In the genomic region with DNA sequence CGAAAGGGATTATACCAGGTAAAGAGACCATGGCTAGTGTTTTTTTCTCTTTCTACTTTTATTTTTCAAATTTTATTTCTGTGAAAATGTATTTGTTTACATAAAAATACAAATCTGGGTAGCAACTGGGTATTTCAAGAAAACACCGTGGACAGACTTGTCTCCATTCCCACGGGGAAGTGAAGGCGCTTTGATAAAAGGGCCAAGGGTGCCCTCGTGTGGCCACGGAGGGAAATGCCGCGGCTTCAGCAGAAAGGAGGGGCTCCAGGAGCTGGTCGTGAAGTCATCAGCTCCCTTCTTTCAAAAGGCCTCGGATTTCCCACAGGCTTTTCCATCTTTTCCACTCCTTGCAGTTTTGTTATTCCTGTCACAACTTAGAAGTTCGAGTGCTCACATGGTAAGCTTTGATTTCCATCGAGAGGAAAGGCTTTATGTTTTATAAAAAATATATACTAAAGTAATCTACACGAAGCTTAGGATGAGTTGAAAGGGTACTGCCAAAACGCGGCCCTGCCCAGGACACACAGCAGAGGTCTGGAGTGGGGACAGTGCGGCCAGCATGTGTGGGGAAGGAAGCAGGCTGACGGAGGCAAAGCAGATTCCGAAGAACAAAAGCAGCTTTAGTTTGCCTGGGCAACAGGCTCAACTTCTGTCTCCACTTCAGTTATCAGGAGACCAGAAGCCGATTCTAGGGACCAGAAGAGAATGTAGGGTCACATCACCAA, we compare ENCODE assay signal across 8 cellular contexts. TPM values are rescaled to one million over a fixed set of nuclear protein-coding genes. Genes with fewer than 3 reads are reported as not detected.
A peak's percentile ranks its signal among the peaks of the same experiment; 100 is the strongest.
DNase-seq lines count a peak whose midpoint lies in the region; ATAC-seq and TF ChIP-seq lines count a peak whose summit lies in the region.

No MANE protein-coding gene starts in this region.

- no peak overlapping the region for H3K4me2 ChIP-seq in PC-3 (ENCODE audit: low read length)

- H3K27ac Mint-ChIP-seq in nephron = peak overlapping the region in 1 of 3 experiments; percentile 40
- H3K27ac Mint-ChIP-seq in stimulated activated memory B cell treated with anti-CD40 and anti-IgM and Interleukin-4, amounts not matched to agents 10 μg/mL and 1 μg/mL and 100 μg/mL, for 72 hours = no peak overlapping the region

- DNase-seq in COLO829 (ENCODE audit: low spot score) (peak; percentile 84), HuH-7 (ENCODE audit: low spot score) (peak; percentile 76), PC-3 (peak; percentile 90), esophagus squamous epithelium (lab: John Stamatoyannopoulos, UW) (no peak)
- DNase-seq in activated T-cell treated with anti-CD3 and anti-CD28 coated beads, Interleukin-2, amount 50 U/mL, for 48 hours = peak; percentile 93 to 95

- POLR2A ChIA-PET in PC-3 (lab: Charles Lee; ENCODE audit: unreplicated experiment) = interaction anchor here (0.5 to 0.6 kb wide), 2 partner anchors 94 to 220 kb away, joined by 3 to 11 read pairs; no protein-coding TSS in a partner anchor

- H4K20me1 ChIP-seq in PC-3 (ENCODE audit: low read length) = no peaks in the 10 kb centered on the region

- H3K36me3 Mint-ChIP-seq in nephron (ENCODE audit: low read depth) = peaks cover 36% of the 10 kb centered on the region
- peaks cover 32% of the 10 kb centered on the region for H3K36me3 Mint-ChIP-seq in stimulated activated memory B cell treated with anti-CD40 and anti-IgM and Interleukin-4, amounts not matched to agents 10 μg/mL and 1 μg/mL and 100 μg/mL, for 72 hours

- peak; percentile 74 for ATAC-seq in PC-3
- peak; percentile 73 for ATAC-seq in stimulated activated memory B cell treated with anti-CD40 and anti-IgM and Interleukin-4, amounts not matched to agents 10 μg/mL and 1 μg/mL and 100 μg/mL, for 72 hours
- ATAC-seq in HG03442 (IDR thresholded peaks at IDR 0.05; ENCODE audit: unreplicated experiment) = no peak

- H3K9me3 ChIP-seq in PC-3 (ENCODE audit: low read length) = no peaks in the 10 kb centered on the region
- no peaks in the 10 kb centered on the region for H3K9me3 ChIP-seq in esophagus squamous epithelium

- H3K4me3 ChIP-seq in PC-3 (ENCODE audit: low read length) (no peak overlapping the region), esophagus squamous epithelium (no peak overlapping the region)

- H3K27me3 Mint-ChIP-seq in nephron (ENCODE audit: low read depth) = no peaks in the 10 kb centered on the region
- H3K27me3 Mint-ChIP-seq in stimulated activated memory B cell treated with anti-CD40 and anti-IgM and Interleukin-4, amounts not matched to agents 10 μg/mL and 1 μg/mL and 100 μg/mL, for 72 hours = no peaks in the 10 kb centered on the region

- WGBS in esophagus squamous epithelium, 2 donors = 21 to 30% methylated on average over 16 to 19 of the region's 19 CpGs

- CTCF ChIA-PET in PC-3 (lab: Charles Lee) = interaction anchor here (0.5 to 1.8 kb wide), 7 partner anchors 9 to 163 kb away, joined by 3 to 57 read pairs (median 6); no protein-coding TSS in a partner anchor

- peaks cover 6% of the 10 kb centered on the region; the same call in 1 of the 2 replicates for H3K36me3 ChIP-seq in PC-3 (ENCODE audit: low read depth, low read length)
- peaks cover 0 to 56% (median 13%) of the 10 kb centered on the region in 3 donors for H3K36me3 ChIP-seq in esophagus squamous epithelium

- H3K4me1 ChIP-seq in PC-3 (ENCODE audit: insufficient read depth, low read length) = no peaks in the 10 kb centered on the region
- H3K4me1 ChIP-seq in esophagus squamous epithelium = peaks cover 13 to 50% (median 13%) of the 10 kb centered on the region in 3 donors

- no peak overlapping the region for H2AFZ ChIP-seq in PC-3 (ENCODE audit: low read length)

- no peaks in the 10 kb centered on the region for H3K9me3 Mint-ChIP-seq in nephron
- H3K9me3 Mint-ChIP-seq in stimulated activated memory B cell treated with anti-CD40 and anti-IgM and Interleukin-4, amounts not matched to agents 10 μg/mL and 1 μg/mL and 100 μg/mL, for 72 hours = no peaks in the 10 kb centered on the region

- TF ChIP-seq CTCF in PC-3 (conservative IDR thresholded peaks at IDR 0.05; ENCODE audit: low read depth, low read length) = peak; percentile 85
- TF ChIP-seq CTCF in esophagus squamous epithelium (IDR thresholded peaks at IDR 0.05) = peak; percentile 95 to 99 (median 98)
- TF ChIP-seq CTCF in nephron (IDR thresholded peaks at IDR 0.05; ENCODE audit: unreplicated experiment in 3 of 3) = peak; percentile 98 to 99 (median 98)

- intact Hi-C loops in PC-3 (cut with micrococcal nuclease) (loop anchor here (1.0 kb wide), 1 partner anchor 34 kb away; no protein-coding TSS in a partner anchor), esophagus squamous epithelium (cut with DNase I) (no loop called here)

- no TSS peak for BruUV-seq in PC-3 (replicated peaks; lab: Mats Ljungman, UMichigan)

- no peaks in the 10 kb centered on the region for H3K27me3 ChIP-seq in PC-3 (ENCODE audit: low read length)
- H3K27me3 ChIP-seq in esophagus squamous epithelium = no peaks in the 10 kb centered on the region

- no peak overlapping the region for H3K27ac ChIP-seq in PC-3 (ENCODE audit: low read length)
- H3K27ac ChIP-seq in esophagus squamous epithelium = peak overlapping the region in 3 of 4 donors; percentile 42 to 62 (median 61)

- no peak overlapping the region for H3K9ac ChIP-seq in PC-3 (ENCODE audit: low read length)

- H3K4me3 Mint-ChIP-seq in nephron = no peak overlapping the region
- H3K4me3 Mint-ChIP-seq in stimulated activated memory B cell treated with anti-CD40 and anti-IgM and Interleukin-4, amounts not matched to agents 10 μg/mL and 1 μg/mL and 100 μg/mL, for 72 hours = no peak overlapping the region

- TF ChIP-seq POLR2A in esophagus squamous epithelium (IDR thresholded peaks at IDR 0.05) = no peak

- H3F3A ChIP-seq in PC-3 (ENCODE audit: low read length, unreplicated experiment) = no peaks in the 10 kb centered on the region

- H3K4me1 Mint-ChIP-seq in nephron = no peaks in the 10 kb centered on the region
- H3K4me1 Mint-ChIP-seq in stimulated activated memory B cell treated with anti-CD40 and anti-IgM and Interleukin-4, amounts not matched to agents 10 μg/mL and 1 μg/mL and 100 μg/mL, for 72 hours = peaks cover 7% of the 10 kb centered on the region

- H3K9me2 ChIP-seq in PC-3 (replicated peaks; ENCODE audit: low read length) = no peaks in the 10 kb centered on the region

- no peaks in the 10 kb centered on the region for H3K79me2 ChIP-seq in PC-3 (ENCODE audit: low read length)

RNA-seq across cellular contexts. Expression of a gene that starts 15.3 kb away (rescaled TPM):
- 19.1 and 26.0 TPM in 2 replicates for total RNA-seq in PC-3 (2014; rRNA removed)
- total RNA-seq in esophagus squamous epithelium = 10 to 100 TPM in 3 of 4 donors, 1 to 10 TPM in 1; 7.2 to 23.0 (median 17.4) TPM
